In genomic region chr19:3440082-3440481, GRCh38 we compare ENCODE assay signal across 7 cellular contexts. TPM values are rescaled to one million over a fixed set of nuclear protein-coding genes. Genes with fewer than 3 reads are reported as not detected.
A peak's percentile ranks its signal among the peaks of the same experiment; 100 is the strongest.
DNase-seq lines count a peak whose midpoint lies in the region; ATAC-seq lines count a peak whose summit lies in the region.

No MANE protein-coding gene starts in this region.

- H3K9me3 Mint-ChIP-seq in activated naive CD4-positive, alpha-beta T cell treated with anti-CD3 and anti-CD28 coated beads, Interleukin-2, amount 50 U/mL, for 72 hours: no peaks in the 10 kb centered on the region
- H3K9me3 Mint-ChIP-seq in immature natural killer cell: no peaks in the 10 kb centered on the region

- ATAC-seq in activated naive CD4-positive, alpha-beta T cell treated with anti-CD3 and anti-CD28 coated beads, Interleukin-2, amount 50 U/mL, for 72 hours: peak; percentile 35 to 40

- H3K4me1 Mint-ChIP-seq in immature natural killer cell: peaks cover 19 to 20% of the 10 kb centered on the region in 2 donors

- H3K4me3 ChIP-seq in SJCRH30: no peak overlapping the region

- no peaks in the 10 kb centered on the region for H3K9me3 ChIP-seq in SJCRH30 (replicated peaks)

- DNase-seq in GM19238 (ENCODE audit: insufficient read length, low spot score) (peak; percentile 50), SJCRH30 (peak; percentile 55 to 59), immature natural killer cell (peak; percentile 19 to 42 (median 26)), NCI-H1048 (lab: John Stamatoyannopoulos, UW) (no peak), NCI-H510A treated with DMSO at 0.1 percent for 48 hours (lab: John Stamatoyannopoulos, UW) (no peak)
- peak in 1 of 2 donors; percentile 72 for DNase-seq in activated naive CD4-positive, alpha-beta T cell treated with anti-CD3 and anti-CD28 coated beads, Interleukin-2, amount 50 U/mL, for 72 hours (ENCODE audit: low spot score in 2 of 2)
- DNase-seq in stimulated activated CD8-positive, alpha-beta memory T cell treated with anti-CD3 and anti-CD28 coated beads, Interleukin-15, amount 100 ng/mL, for 48 hours (ENCODE audit: low read depth in 2 of 2): peak; percentile 32 to 38

- H3K36me3 Mint-ChIP-seq in activated naive CD4-positive, alpha-beta T cell treated with anti-CD3 and anti-CD28 coated beads, Interleukin-2, amount 50 U/mL, for 72 hours: peaks cover 6 to 7% of the 10 kb centered on the region in 2 donors
- H3K36me3 Mint-ChIP-seq in immature natural killer cell: no peaks in the 10 kb centered on the region

- H3K36me3 ChIP-seq in SJCRH30: peaks cover 27% of the 10 kb centered on the region; the same call in 1 of the 2 replicates

- 0 out of 2 replicates have a peak, but pooled peaks cover 3% of the 10 kb centered on the region for H3K4me1 ChIP-seq in SJCRH30

- no peak overlapping the region for H3K4me3 Mint-ChIP-seq in immature natural killer cell

- no peak overlapping the region for H3K27ac Mint-ChIP-seq in activated naive CD4-positive, alpha-beta T cell treated with anti-CD3 and anti-CD28 coated beads, Interleukin-2, amount 50 U/mL, for 72 hours
- no peak overlapping the region for H3K27ac Mint-ChIP-seq in immature natural killer cell

- no peak overlapping the region for H3K27ac ChIP-seq in SJCRH30

- no peaks in the 10 kb centered on the region for H3K27me3 ChIP-seq in SJCRH30

- no peaks in the 10 kb centered on the region for H3K27me3 Mint-ChIP-seq in immature natural killer cell (ENCODE audit: low read depth in 3 of 3)

RNA-seq across cellular contexts. Expression of gene SMIM24, which starts 40.2 kb away (rescaled TPM):
- total RNA-seq in SJCRH30 (2014; rRNA removed; shearing (Covaris generic)): not detected in 2 replicates
- total RNA-seq in activated naive CD4-positive, alpha-beta T cell treated with anti-CD3 and anti-CD28 coated beads, Interleukin-2, amount 50 U/mL, for 72 hours: under 1 TPM in 1 of 2 donors, not detected in 1; 0.72 TPM
- polyA plus RNA-seq in immature natural killer cell: 1 to 10 TPM in 2 of 3 donors, not detected in 1; 1.5 to 2.1 TPM

RNA-seq across cellular contexts. Expression of gene SMIM44, which starts 43.2 kb away (rescaled TPM):
- total RNA-seq in SJCRH30 (2014; rRNA removed; shearing (Covaris generic)): not detected in 2 replicates
- not detected for total RNA-seq in activated naive CD4-positive, alpha-beta T cell treated with anti-CD3 and anti-CD28 coated beads, Interleukin-2, amount 50 U/mL, for 72 hours
- polyA plus RNA-seq in immature natural killer cell: not detected

Comparison
In these comparisons a context has a peak if more than half of its experiments do, and no peak if none do; other contexts are left out.
1. DNase-seq: peak in GM19238 (single experiment), SJCRH30 (2 of 2), immature natural killer cell (3 of 3) and stimulated activated CD8-positive, alpha-beta memory T cell treated with anti-CD3 and anti-CD28 coated beads, Interleukin-15, amount 100 ng/mL, for 48 hours (2 of 2); none in NCI-H1048 (single experiment) and NCI-H510A treated with DMSO at 0.1 percent for 48 hours (single experiment).